ENCODE assay signal across 1 cellular context in the genomic region with DNA sequence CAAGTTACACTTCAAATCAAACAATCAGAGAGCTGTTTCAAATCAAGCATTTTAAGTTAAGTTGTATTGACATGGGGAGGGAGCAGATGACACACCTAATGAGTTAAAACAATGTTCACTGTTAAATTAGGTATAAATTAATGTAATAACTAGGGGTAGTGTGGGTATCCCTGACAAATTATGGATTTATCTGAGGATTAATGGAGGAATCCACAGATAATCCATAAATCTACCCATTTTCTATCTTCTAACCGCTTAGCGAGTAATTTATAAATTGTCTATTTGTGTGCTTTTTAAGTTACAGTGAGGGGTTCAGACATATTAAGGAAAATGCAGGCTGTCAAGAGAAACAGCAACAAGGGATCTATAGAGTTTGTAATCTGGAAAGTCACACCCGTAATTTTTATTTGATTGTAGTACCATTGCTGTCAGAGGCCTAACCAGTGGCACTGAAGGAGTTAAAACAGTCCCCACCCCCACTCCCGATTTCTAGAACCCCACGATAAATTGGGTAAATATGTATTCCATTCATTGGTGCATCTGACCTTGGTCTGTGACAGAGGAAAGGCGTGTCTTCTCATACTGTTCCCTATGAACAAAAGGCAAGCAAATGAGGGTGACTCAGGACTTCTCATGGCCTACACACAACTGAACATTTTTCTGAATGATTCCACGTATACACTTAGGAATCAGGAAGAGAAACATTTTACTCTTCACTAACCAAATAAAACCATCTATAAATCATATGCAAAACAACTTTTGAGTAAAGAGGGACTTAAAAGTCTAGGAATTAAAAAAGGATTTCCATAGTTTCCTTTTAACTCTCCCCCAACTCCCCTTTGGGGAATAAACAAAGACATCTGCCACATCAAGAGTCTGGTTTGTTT.
A peak's percentile ranks its signal among the peaks of the same experiment; 100 is the strongest.
TF ChIP-seq lines count a peak whose summit lies in the region.

No MANE protein-coding gene starts in this region.

TF ChIP-seq in K562, 482 proteins besides CTCF, POLR2A, EP300 and RAD21 (continued from another document and continues in another):
- TF ChIP-seq, protein P1, sequence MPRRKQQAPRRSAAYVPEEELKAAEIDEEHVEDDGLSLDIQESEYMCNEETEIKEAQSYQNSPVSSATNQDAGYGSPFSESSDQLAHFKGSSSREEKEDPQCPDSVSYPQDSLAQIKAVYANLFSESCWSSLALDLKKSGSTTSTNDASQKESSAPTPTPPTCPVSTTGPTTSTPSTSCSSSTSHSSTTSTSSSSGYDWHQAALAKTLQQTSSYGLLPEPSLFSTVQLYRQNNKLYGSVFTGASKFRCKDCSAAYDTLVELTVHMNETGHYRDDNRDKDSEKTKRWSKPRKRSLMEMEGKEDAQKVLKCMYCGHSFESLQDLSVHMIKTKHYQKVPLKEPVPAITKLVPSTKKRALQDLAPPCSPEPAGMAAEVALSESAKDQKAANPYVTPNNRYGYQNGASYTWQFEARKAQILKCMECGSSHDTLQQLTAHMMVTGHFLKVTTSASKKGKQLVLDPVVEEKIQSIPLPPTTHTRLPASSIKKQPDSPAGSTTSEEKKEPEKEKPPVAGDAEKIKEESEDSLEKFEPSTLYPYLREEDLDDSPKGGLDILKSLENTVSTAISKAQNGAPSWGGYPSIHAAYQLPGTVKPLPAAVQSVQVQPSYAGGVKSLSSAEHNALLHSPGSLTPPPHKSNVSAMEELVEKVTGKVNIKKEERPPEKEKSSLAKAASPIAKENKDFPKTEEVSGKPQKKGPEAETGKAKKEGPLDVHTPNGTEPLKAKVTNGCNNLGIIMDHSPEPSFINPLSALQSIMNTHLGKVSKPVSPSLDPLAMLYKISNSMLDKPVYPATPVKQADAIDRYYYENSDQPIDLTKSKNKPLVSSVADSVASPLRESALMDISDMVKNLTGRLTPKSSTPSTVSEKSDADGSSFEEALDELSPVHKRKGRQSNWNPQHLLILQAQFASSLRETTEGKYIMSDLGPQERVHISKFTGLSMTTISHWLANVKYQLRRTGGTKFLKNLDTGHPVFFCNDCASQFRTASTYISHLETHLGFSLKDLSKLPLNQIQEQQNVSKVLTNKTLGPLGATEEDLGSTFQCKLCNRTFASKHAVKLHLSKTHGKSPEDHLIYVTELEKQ (CRISPR knock-in tag; IDR thresholded peaks at IDR 0.05): no peak
- TF ChIP-seq ZNF436 (CRISPR knock-in tag; IDR thresholded peaks at IDR 0.05): 0 out of 2 replicates have a peak, but pooled peaks have one; percentile 32
- TF ChIP-seq, protein P2, sequence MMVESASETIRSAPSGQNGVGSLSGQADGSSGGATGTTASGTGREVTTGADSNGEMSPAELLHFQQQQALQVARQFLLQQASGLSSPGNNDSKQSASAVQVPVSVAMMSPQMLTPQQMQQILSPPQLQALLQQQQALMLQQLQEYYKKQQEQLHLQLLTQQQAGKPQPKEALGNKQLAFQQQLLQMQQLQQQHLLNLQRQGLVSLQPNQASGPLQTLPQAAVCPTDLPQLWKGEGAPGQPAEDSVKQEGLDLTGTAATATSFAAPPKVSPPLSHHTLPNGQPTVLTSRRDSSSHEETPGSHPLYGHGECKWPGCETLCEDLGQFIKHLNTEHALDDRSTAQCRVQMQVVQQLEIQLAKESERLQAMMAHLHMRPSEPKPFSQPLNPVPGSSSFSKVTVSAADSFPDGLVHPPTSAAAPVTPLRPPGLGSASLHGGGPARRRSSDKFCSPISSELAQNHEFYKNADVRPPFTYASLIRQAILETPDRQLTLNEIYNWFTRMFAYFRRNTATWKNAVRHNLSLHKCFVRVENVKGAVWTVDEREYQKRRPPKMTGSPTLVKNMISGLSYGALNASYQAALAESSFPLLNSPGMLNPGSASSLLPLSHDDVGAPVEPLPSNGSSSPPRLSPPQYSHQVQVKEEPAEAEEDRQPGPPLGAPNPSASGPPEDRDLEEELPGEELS (CRISPR knock-in tag; IDR thresholded peaks at IDR 0.05; ENCODE audit: borderline replicate concordance): no peak
- no peak for TF ChIP-seq IFI16 (CRISPR knock-in tag; IDR thresholded peaks at IDR 0.05)
- no peak for TF ChIP-seq ZFP1 (CRISPR knock-in tag; IDR thresholded peaks at IDR 0.05)
- TF ChIP-seq, protein P3, sequence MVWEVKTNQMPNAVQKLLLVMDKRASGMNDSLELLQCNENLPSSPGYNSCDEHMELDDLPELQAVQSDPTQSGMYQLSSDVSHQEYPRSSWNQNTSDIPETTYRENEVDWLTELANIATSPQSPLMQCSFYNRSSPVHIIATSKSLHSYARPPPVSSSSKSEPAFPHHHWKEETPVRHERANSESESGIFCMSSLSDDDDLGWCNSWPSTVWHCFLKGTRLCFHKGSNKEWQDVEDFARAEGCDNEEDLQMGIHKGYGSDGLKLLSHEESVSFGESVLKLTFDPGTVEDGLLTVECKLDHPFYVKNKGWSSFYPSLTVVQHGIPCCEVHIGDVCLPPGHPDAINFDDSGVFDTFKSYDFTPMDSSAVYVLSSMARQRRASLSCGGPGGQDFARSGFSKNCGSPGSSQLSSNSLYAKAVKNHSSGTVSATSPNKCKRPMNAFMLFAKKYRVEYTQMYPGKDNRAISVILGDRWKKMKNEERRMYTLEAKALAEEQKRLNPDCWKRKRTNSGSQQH (CRISPR knock-in tag; IDR thresholded peaks at IDR 0.05): 0 out of 2 replicates have a peak, but pooled peaks have one; percentile 45
- TF ChIP-seq JUNB (CRISPR knock-in tag; conservative IDR thresholded peaks at IDR 0.05): no peak
- no peak for TF ChIP-seq ZC3H11A (IDR thresholded peaks at IDR 0.05; ENCODE audit: low read depth, low read length)
- no peak for TF ChIP-seq SRF (CRISPR knock-in tag; IDR thresholded peaks at IDR 0.05)
- TF ChIP-seq NCOR1 (IDR thresholded peaks at IDR 0.05): peak; percentile 49; the same call in 1 of the 2 replicates
- no peak for TF ChIP-seq SAFB (IDR thresholded peaks at IDR 0.05; ENCODE audit: borderline replicate concordance, low read depth, low read length)
- TF ChIP-seq FOXK1 (CRISPR knock-in tag; IDR thresholded peaks at IDR 0.05; ENCODE audit: borderline replicate concordance): no peak
- no peak for TF ChIP-seq ZNF23 (CRISPR knock-in tag; IDR thresholded peaks at IDR 0.05)
- TF ChIP-seq TAF7 (tag; IDR thresholded peaks at IDR 0.05): no peak
- TF ChIP-seq, protein P4, sequence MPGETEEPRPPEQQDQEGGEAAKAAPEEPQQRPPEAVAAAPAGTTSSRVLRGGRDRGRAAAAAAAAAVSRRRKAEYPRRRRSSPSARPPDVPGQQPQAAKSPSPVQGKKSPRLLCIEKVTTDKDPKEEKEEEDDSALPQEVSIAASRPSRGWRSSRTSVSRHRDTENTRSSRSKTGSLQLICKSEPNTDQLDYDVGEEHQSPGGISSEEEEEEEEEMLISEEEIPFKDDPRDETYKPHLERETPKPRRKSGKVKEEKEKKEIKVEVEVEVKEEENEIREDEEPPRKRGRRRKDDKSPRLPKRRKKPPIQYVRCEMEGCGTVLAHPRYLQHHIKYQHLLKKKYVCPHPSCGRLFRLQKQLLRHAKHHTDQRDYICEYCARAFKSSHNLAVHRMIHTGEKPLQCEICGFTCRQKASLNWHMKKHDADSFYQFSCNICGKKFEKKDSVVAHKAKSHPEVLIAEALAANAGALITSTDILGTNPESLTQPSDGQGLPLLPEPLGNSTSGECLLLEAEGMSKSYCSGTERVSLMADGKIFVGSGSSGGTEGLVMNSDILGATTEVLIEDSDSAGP (CRISPR knock-in tag; IDR thresholded peaks at IDR 0.05): no peak
- no peak for TF ChIP-seq TSC22D4 (tag; IDR thresholded peaks at IDR 0.05)
- no peak for TF ChIP-seq BMI1 (IDR thresholded peaks at IDR 0.05; ENCODE audit: low read length)
- TF ChIP-seq MXI1 (IDR thresholded peaks at IDR 0.05; ENCODE audit: low read depth, low read length): no peak
- TF ChIP-seq SMARCA4 (IDR thresholded peaks at IDR 0.05): peak; percentile 87
- no peak for TF ChIP-seq MCM3 (IDR thresholded peaks at IDR 0.05)
- TF ChIP-seq, protein P5, sequence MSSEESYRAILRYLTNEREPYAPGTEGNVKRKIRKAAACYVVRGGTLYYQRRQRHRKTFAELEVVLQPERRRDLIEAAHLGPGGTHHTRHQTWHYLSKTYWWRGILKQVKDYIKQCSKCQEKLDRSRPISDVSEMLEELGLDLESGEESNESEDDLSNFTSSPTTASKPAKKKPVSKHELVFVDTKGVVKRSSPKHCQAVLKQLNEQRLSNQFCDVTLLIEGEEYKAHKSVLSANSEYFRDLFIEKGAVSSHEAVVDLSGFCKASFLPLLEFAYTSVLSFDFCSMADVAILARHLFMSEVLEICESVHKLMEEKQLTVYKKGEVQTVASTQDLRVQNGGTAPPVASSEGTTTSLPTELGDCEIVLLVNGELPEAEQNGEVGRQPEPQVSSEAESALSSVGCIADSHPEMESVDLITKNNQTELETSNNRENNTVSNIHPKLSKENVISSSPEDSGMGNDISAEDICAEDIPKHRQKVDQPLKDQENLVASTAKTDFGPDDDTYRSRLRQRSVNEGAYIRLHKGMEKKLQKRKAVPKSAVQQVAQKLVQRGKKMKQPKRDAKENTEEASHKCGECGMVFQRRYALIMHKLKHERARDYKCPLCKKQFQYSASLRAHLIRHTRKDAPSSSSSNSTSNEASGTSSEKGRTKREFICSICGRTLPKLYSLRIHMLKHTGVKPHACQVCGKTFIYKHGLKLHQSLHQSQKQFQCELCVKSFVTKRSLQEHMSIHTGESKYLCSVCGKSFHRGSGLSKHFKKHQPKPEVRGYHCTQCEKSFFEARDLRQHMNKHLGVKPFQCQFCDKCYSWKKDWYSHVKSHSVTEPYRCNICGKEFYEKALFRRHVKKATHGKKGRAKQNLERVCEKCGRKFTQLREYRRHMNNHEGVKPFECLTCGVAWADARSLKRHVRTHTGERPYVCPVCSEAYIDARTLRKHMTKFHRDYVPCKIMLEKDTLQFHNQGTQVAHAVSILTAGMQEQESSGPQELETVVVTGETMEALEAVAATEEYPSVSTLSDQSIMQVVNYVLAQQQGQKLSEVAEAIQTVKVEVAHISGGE (CRISPR knock-in tag; IDR thresholded peaks at IDR 0.05): peak in 1 of 3 experiments; percentile 41; a peak in 1 of 6 replicates
- no peak for TF ChIP-seq RBM25 (IDR thresholded peaks at IDR 0.05; ENCODE audit: low read depth, low read length, severe bottlenecking)
- no peak for TF ChIP-seq U2AF1 (optimal IDR thresholded peaks at IDR 0.05; ENCODE audit: low read depth, low read length)
- no peak for TF ChIP-seq TGIF2 (CRISPR knock-in tag; IDR thresholded peaks at IDR 0.05)
- TF ChIP-seq, protein P6, sequence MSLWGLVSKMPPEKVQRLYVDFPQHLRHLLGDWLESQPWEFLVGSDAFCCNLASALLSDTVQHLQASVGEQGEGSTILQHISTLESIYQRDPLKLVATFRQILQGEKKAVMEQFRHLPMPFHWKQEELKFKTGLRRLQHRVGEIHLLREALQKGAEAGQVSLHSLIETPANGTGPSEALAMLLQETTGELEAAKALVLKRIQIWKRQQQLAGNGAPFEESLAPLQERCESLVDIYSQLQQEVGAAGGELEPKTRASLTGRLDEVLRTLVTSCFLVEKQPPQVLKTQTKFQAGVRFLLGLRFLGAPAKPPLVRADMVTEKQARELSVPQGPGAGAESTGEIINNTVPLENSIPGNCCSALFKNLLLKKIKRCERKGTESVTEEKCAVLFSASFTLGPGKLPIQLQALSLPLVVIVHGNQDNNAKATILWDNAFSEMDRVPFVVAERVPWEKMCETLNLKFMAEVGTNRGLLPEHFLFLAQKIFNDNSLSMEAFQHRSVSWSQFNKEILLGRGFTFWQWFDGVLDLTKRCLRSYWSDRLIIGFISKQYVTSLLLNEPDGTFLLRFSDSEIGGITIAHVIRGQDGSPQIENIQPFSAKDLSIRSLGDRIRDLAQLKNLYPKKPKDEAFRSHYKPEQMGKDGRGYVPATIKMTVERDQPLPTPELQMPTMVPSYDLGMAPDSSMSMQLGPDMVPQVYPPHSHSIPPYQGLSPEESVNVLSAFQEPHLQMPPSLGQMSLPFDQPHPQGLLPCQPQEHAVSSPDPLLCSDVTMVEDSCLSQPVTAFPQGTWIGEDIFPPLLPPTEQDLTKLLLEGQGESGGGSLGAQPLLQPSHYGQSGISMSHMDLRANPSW (CRISPR knock-in tag; IDR thresholded peaks at IDR 0.05): no peak
- no peak for TF ChIP-seq KHSRP (IDR thresholded peaks at IDR 0.05)
- TF ChIP-seq, protein P7, sequence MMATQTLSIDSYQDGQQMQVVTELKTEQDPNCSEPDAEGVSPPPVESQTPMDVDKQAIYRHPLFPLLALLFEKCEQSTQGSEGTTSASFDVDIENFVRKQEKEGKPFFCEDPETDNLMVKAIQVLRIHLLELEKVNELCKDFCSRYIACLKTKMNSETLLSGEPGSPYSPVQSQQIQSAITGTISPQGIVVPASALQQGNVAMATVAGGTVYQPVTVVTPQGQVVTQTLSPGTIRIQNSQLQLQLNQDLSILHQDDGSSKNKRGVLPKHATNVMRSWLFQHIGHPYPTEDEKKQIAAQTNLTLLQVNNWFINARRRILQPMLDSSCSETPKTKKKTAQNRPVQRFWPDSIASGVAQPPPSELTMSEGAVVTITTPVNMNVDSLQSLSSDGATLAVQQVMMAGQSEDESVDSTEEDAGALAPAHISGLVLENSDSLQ (IDR thresholded peaks at IDR 0.05): peak; percentile 49; the same call in 1 of the 2 replicates
- TF ChIP-seq ILK (tag; IDR thresholded peaks at IDR 0.05; ENCODE audit: borderline replicate concordance, low read depth): no peak
- TF ChIP-seq ZNF57 (CRISPR knock-in tag; IDR thresholded peaks at IDR 0.05): no peak
- TF ChIP-seq CBX8 (IDR thresholded peaks at IDR 0.05; ENCODE audit: borderline replicate concordance, extremely low read depth, low read depth, low read length, poor library complexity, severe bottlenecking): no peak
- TF ChIP-seq CBX2 (IDR thresholded peaks at IDR 0.05; ENCODE audit: insufficient read depth, low read length, poor library complexity, severe bottlenecking): no peak
- TF ChIP-seq NFRKB (IDR thresholded peaks at IDR 0.05; ENCODE audit: low read depth): peak; percentile 87
- TF ChIP-seq PRMT5 (CRISPR knock-in tag; IDR thresholded peaks at IDR 0.05): no peak
- no peak for TF ChIP-seq ZBTB8A (IDR thresholded peaks at IDR 0.05; ENCODE audit: partially characterized antibody)
- no peak for TF ChIP-seq GTF2F1 (IDR thresholded peaks at IDR 0.05; ENCODE audit: low read depth, low read length)
- no peak for TF ChIP-seq ZNF121 (CRISPR knock-in tag; conservative IDR thresholded peaks at IDR 0.05)
- no peak for TF ChIP-seq CEBPG (CRISPR knock-in tag; IDR thresholded peaks at IDR 0.05)
- no peak for TF ChIP-seq CEBPG (tag; conservative IDR thresholded peaks at IDR 0.05 in 1 of 2, IDR thresholded peaks at IDR 0.05 in 1 of 2)
- TF ChIP-seq TEAD4 (IDR thresholded peaks at IDR 0.05; ENCODE audit: low read length): peak; percentile 63
- TF ChIP-seq TEAD4 (CRISPR knock-in tag; IDR thresholded peaks at IDR 0.05; ENCODE audit: borderline replicate concordance): no peak
- no peak for TF ChIP-seq ZNF785 (CRISPR knock-in tag; IDR thresholded peaks at IDR 0.05)
- TF ChIP-seq, protein P8, sequence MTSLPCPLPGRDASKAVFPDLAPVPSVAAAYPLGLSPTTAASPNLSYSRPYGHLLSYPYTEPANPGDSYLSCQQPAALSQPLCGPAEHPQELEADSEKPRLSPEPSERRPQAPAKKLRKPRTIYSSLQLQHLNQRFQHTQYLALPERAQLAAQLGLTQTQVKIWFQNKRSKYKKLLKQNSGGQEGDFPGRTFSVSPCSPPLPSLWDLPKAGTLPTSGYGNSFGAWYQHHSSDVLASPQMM (CRISPR knock-in tag; IDR thresholded peaks at IDR 0.05): no peak
- TF ChIP-seq CHCHD3 (CRISPR knock-in tag; IDR thresholded peaks at IDR 0.05): no peak
- no peak for TF ChIP-seq ZNF778 (CRISPR knock-in tag; IDR thresholded peaks at IDR 0.05)
- TF ChIP-seq ZNF324 (CRISPR knock-in tag; IDR thresholded peaks at IDR 0.05): no peak
- peak; percentile 81 for TF ChIP-seq FOSL1 (tag; conservative IDR thresholded peaks at IDR 0.05)
- no peak for TF ChIP-seq SMARCB1 (IDR thresholded peaks at IDR 0.05; ENCODE audit: insufficient read length, low read depth)
